ENCODE assay signal across 9 cellular contexts in the genomic region with DNA sequence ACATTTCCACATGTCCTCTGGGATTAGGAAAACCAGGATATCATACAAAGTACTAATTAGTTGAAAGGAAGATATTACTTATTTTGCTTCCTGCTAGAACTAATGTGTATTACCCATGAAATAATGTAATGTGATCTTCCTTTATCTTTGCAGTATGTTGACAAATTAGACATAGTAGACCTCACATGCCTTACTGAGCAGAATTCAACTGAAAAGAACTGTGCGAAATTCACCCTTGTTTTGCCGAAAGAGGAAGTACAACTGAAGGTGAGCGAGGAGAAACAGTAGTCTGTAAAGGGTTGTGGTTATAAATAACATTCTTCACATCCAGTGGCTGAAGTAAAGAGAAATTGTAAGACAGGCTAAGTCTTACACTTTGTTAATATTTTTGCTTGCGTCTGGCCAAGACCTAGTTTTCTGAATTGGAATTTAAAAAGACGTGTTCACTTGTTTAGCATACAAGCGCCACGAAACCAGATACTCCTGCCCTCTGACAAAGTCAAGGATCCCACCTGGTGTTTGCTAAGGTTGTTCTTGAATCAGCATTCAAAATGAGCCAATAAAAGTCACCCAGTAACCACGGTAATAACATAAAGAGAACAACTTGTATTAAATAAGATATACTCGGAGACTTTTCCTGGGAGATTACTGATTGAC. TPM values are rescaled to one million over a fixed set of nuclear protein-coding genes. Genes with fewer than 3 reads are reported as not detected.
DNase-seq lines count a peak whose midpoint lies in the region; ATAC-seq and TF ChIP-seq lines count a peak whose summit lies in the region.
"Had no signal": no experiment of that assay in that cellular context is flagged by ENCODE, and none has a peak within 500 bp of the region (broad histone marks: within the 10 kb centered on the region; RNA-seq: fewer than 3 reads in every experiment).

No MANE protein-coding gene starts in this region.

- no peaks in the 10 kb centered on the region for H3K9me3 Mint-ChIP-seq in CD14-positive monocyte

- H3K27me3 ChIP-seq in osteoblast (ENCODE audit: insufficient read depth, low read length): no peaks in the 10 kb centered on the region
- H3K27me3 ChIP-seq: cardiac muscle cell had no signal

- H3K9me3 ChIP-seq in osteoblast (ENCODE audit: low read depth, low read length): no peaks in the 10 kb centered on the region

- H3K4me2 ChIP-seq in osteoblast (ENCODE audit: insufficient read depth, low read length): no peak overlapping the region

- ATAC-seq in GM21390 (IDR thresholded peaks at IDR 0.05; ENCODE audit: unreplicated experiment): peak; percentile 85
- peak; percentile 92 for ATAC-seq in HG03520 (IDR thresholded peaks at IDR 0.05; ENCODE audit: unreplicated experiment)

- H3K27ac ChIP-seq in osteoblast (ENCODE audit: low read depth, low read length): no peak overlapping the region
- H3K27ac ChIP-seq: cardiac muscle cell had no signal

- H2AFZ ChIP-seq in osteoblast (ENCODE audit: low read length): peak overlapping the region; percentile 33

- H3K79me2 ChIP-seq in osteoblast (ENCODE audit: insufficient read depth, low read length): no peaks in the 10 kb centered on the region

- peak; percentile 49 for DNase-seq in SIG-M5 treated with dmso at 0.1 percent for 504 hours (lab: John Stamatoyannopoulos, UW; ENCODE audit: unreplicated experiment)
- no peak for DNase-seq in osteoblast (ENCODE audit: insufficient read length, low spot score, missing footprints)
- DNase-seq in C1 segment of cervical spinal cord (lab: John Stamatoyannopoulos, UW): no peak
- no peak for DNase-seq in dermis blood vessel endothelial cell
- no peak for DNase-seq in CD14-positive monocyte (ENCODE audit: low spot score)

- no peaks in the 10 kb centered on the region for H3K4me1 ChIP-seq in osteoblast (ENCODE audit: insufficient read depth, low read length)

- H4K20me1 ChIP-seq in osteoblast (ENCODE audit: insufficient read depth, low read length): no peaks in the 10 kb centered on the region

- intact Hi-C loops in CD14-positive monocyte (cut with micrococcal nuclease): no loop called here

- no peaks in the 10 kb centered on the region for H3K36me3 ChIP-seq in osteoblast (ENCODE audit: insufficient read depth, low read length)
- H3K36me3 ChIP-seq: cardiac muscle cell had no signal

- TF ChIP-seq CTCF in osteoblast (IDR thresholded peaks at IDR 0.05; ENCODE audit: extremely low read depth, low read depth, low read length) (no peak), CD14-positive monocyte (IDR thresholded peaks at IDR 0.05) (no peak)

- H3K27ac Mint-ChIP-seq in CD14-positive monocyte: no peak overlapping the region

- H3K4me3 Mint-ChIP-seq in CD14-positive monocyte: no peak overlapping the region

- peaks cover 8% of the 10 kb centered on the region for H3K4me1 Mint-ChIP-seq in CD14-positive monocyte

- H3K27me3 Mint-ChIP-seq in CD14-positive monocyte (ENCODE audit: low read depth in 3 of 3): peaks cover 0 to 1% (median 0%) of the 10 kb centered on the region in 3 donors

- H3K4me3 ChIP-seq in GM08714 (ENCODE audit: low read length) (peak overlapping the region; percentile 59), osteoblast (ENCODE audit: insufficient read depth, low read length) (no peak overlapping the region)
- H3K4me3 ChIP-seq: cardiac muscle cell had no signal

- H3K36me3 Mint-ChIP-seq in CD14-positive monocyte: peaks cover 0 to 3% of the 10 kb centered on the region in 2 donors

RNA-seq across cellular contexts. Expression of a gene that starts 16.8 kb away (rescaled TPM):
- total RNA-seq in osteoblast (not detected in 2 replicates), dermis blood vessel endothelial cell (not detected in 2 replicates)
- under 1 TPM in 1 of 2 donors, not detected in 1; 0.14 TPM for polyA plus RNA-seq in CD14-positive monocyte
- total RNA-seq: cardiac muscle cell had no signal

RNA-seq across cellular contexts. Expression of a gene that starts 30.1 kb away (rescaled TPM):
- total RNA-seq in osteoblast: 19.9 and 23.3 TPM in 2 replicates
- total RNA-seq in dermis blood vessel endothelial cell: 18.2 and 19.7 TPM in 2 replicates
- 1 to 10 TPM; 6.3 to 7.2 TPM for polyA plus RNA-seq in CD14-positive monocyte
